Comparison of ENCODE assay signal across 8 cellular contexts in genomic region chr9:77647659-77648457, GRCh38. TPM values are rescaled to one million over a fixed set of nuclear protein-coding genes. Genes with fewer than 3 reads are reported as not detected.
DNase-seq lines count a peak whose midpoint lies in the region; ATAC-seq and TF ChIP-seq lines count a peak whose summit lies in the region.

TSS of gene GNA14 (minus strand) at chr9:77648322. CDS start at chr9:77647793, 529 bp downstream.

- H3K4me3 Mint-ChIP-seq in CD8-positive, alpha-beta memory T cell, result peak within 1 kb of the TSS in 5 of 7 donors; percentile 12 to 65 (median 50)
- H3K4me3 Mint-ChIP-seq in T-helper 17 cell (peak within 1 kb of the TSS; percentile 73), neural progenitor cell (no peak within 1 kb of the TSS)
- no peak within 1 kb of the TSS for H3K4me3 Mint-ChIP-seq in stimulated activated memory B cell treated with anti-CD40 and anti-IgM and Interleukin-4, amounts not matched to agents 10 μg/mL and 1 μg/mL and 100 μg/mL, for 72 hours

- peak within 1 kb of the TSS; percentile 96 for H2AFZ ChIP-seq in neural progenitor cell (replicated peaks)

- H3K27ac ChIP-seq in CD8-positive, alpha-beta memory T cell (ENCODE audit: low read depth, low read length), result no peak within 1 kb of the TSS
- H3K27ac ChIP-seq in neural progenitor cell, result no peak within 1 kb of the TSS

- CTCF ChIA-PET in CD8-positive, alpha-beta memory T cell (lab: Charles Lee), result no interaction called here

- no peaks in the 10 kb centered on the region for H3K79me2 ChIP-seq in neural progenitor cell (ENCODE audit: low read depth)

- no peaks in the 10 kb centered on the region for H3K36me3 ChIP-seq in CD8-positive, alpha-beta memory T cell (ENCODE audit: insufficient read depth, low read length)
- no peaks in the 10 kb centered on the region for H3K36me3 ChIP-seq in neural progenitor cell

- no peaks in the 10 kb centered on the region for H4K20me1 ChIP-seq in neural progenitor cell (ENCODE audit: low read depth)

- no peaks in the 10 kb centered on the region for H3K9me3 ChIP-seq in CD8-positive, alpha-beta memory T cell (ENCODE audit: low read length)
- H3K9me3 ChIP-seq in T-helper 17 cell (ENCODE audit: control insufficient read depth, low read length, poor library complexity, severe bottlenecking), result no peaks in the 10 kb centered on the region
- no peaks in the 10 kb centered on the region for H3K9me3 ChIP-seq in neural progenitor cell (ENCODE audit: low read depth)

- H3K9ac ChIP-seq in neural progenitor cell, result no peak within 1 kb of the TSS

- TF ChIP-seq CTCF in fibroblast of villous mesenchyme (IDR thresholded peaks at IDR 0.05; ENCODE audit: insufficient read depth, low read depth, low read length) (no peak), neural progenitor cell (IDR thresholded peaks at IDR 0.05) (no peak)

- H3K36me3 Mint-ChIP-seq in CD8-positive, alpha-beta memory T cell, result no peaks in the 10 kb centered on the region
- H3K36me3 Mint-ChIP-seq in T-helper 17 cell (ENCODE audit: low read depth) (peaks cover 6% of the 10 kb centered on the region), neural progenitor cell (no peaks in the 10 kb centered on the region)
- H3K36me3 Mint-ChIP-seq in stimulated activated memory B cell treated with anti-CD40 and anti-IgM and Interleukin-4, amounts not matched to agents 10 μg/mL and 1 μg/mL and 100 μg/mL, for 72 hours, result no peaks in the 10 kb centered on the region

- H3K27me3 ChIP-seq in CD8-positive, alpha-beta memory T cell (ENCODE audit: insufficient read depth, low read length, poor library complexity, severe bottlenecking), result no peaks in the 10 kb centered on the region
- peaks cover 55% of the 10 kb centered on the region for H3K27me3 ChIP-seq in neural progenitor cell

- peaks cover 0 to 4% (median 0%) of the 10 kb centered on the region in 5 donors for H3K9me3 Mint-ChIP-seq in CD8-positive, alpha-beta memory T cell
- H3K9me3 Mint-ChIP-seq in neural progenitor cell, result peaks cover 4% of the 10 kb centered on the region
- no peaks in the 10 kb centered on the region for H3K9me3 Mint-ChIP-seq in stimulated activated memory B cell treated with anti-CD40 and anti-IgM and Interleukin-4, amounts not matched to agents 10 μg/mL and 1 μg/mL and 100 μg/mL, for 72 hours

- no peak within 1 kb of the TSS for H3K27ac Mint-ChIP-seq in CD8-positive, alpha-beta memory T cell
- H3K27ac Mint-ChIP-seq in T-helper 17 cell (no peak within 1 kb of the TSS), neural progenitor cell (no peak within 1 kb of the TSS)
- H3K27ac Mint-ChIP-seq in stimulated activated memory B cell treated with anti-CD40 and anti-IgM and Interleukin-4, amounts not matched to agents 10 μg/mL and 1 μg/mL and 100 μg/mL, for 72 hours, result no peak within 1 kb of the TSS

- peaks cover 26 to 52% of the 10 kb centered on the region in 2 donors for H3K27me3 Mint-ChIP-seq in CD8-positive, alpha-beta memory T cell
- H3K27me3 Mint-ChIP-seq in T-helper 17 cell, result peaks cover 71% of the 10 kb centered on the region
- H3K27me3 Mint-ChIP-seq in neural progenitor cell (ENCODE audit: insufficient read depth, low read depth), result peaks cover 3% of the 10 kb centered on the region
- peaks cover 47% of the 10 kb centered on the region for H3K27me3 Mint-ChIP-seq in stimulated activated memory B cell treated with anti-CD40 and anti-IgM and Interleukin-4, amounts not matched to agents 10 μg/mL and 1 μg/mL and 100 μg/mL, for 72 hours

- H3K4me1 Mint-ChIP-seq in CD8-positive, alpha-beta memory T cell, result peaks cover 5 to 17% (median 8%) of the 10 kb centered on the region in 3 donors
- H3K4me1 Mint-ChIP-seq in T-helper 17 cell, result peaks cover 8% of the 10 kb centered on the region
- H3K4me1 Mint-ChIP-seq in neural progenitor cell, result no peaks in the 10 kb centered on the region
- H3K4me1 Mint-ChIP-seq in stimulated activated memory B cell treated with anti-CD40 and anti-IgM and Interleukin-4, amounts not matched to agents 10 μg/mL and 1 μg/mL and 100 μg/mL, for 72 hours, result no peaks in the 10 kb centered on the region

- H3K4me1 ChIP-seq in CD8-positive, alpha-beta memory T cell (ENCODE audit: insufficient read depth, low read length), result no peaks in the 10 kb centered on the region
- H3K4me1 ChIP-seq in neural progenitor cell, result no peaks in the 10 kb centered on the region

- ATAC-seq in T-helper 17 cell (no peak), HG02884 (IDR thresholded peaks at IDR 0.05; ENCODE audit: unreplicated experiment) (no peak)
- ATAC-seq in stimulated activated memory B cell treated with anti-CD40 and anti-IgM and Interleukin-4, amounts not matched to agents 10 μg/mL and 1 μg/mL and 100 μg/mL, for 72 hours, result no peak

- POLR2A ChIA-PET in CD8-positive, alpha-beta memory T cell (lab: Charles Lee), result no interaction called here

- no peaks in the 10 kb centered on the region for H3F3A ChIP-seq in neural progenitor cell (ENCODE audit: low read depth)

- no peak for DNase-seq in CD8-positive, alpha-beta memory T cell
- DNase-seq in T-helper 17 cell (no peak), fibroblast of villous mesenchyme (ENCODE audit: low read depth) (no peak), neural progenitor cell (ENCODE audit: low spot score) (peak; percentile 72), amniotic stem cell (lab: John Stamatoyannopoulos, UW) (no peak), NCI-H345 treated with DMSO at 0.1 percent for 48 hours (lab: John Stamatoyannopoulos, UW; ENCODE audit: unreplicated experiment) (no peak)

- peak within 1 kb of the TSS; percentile 69 for H3K4me2 ChIP-seq in neural progenitor cell

- H3K4me3 ChIP-seq in CD8-positive, alpha-beta memory T cell (ENCODE audit: low read length), result no peak within 1 kb of the TSS
- peak within 1 kb of the TSS; percentile 46 for H3K4me3 ChIP-seq in fibroblast of villous mesenchyme (ENCODE audit: low read depth, low read length)
- H3K4me3 ChIP-seq in neural progenitor cell, result peak within 1 kb of the TSS; percentile 45

RNA-seq across cellular contexts. Expression of gene GNA14, which starts in this region (rescaled TPM):
- total RNA-seq in CD8-positive, alpha-beta memory T cell, result not detected
- polyA plus RNA-seq in CD8-positive, alpha-beta memory T cell, result not detected
- not detected for total RNA-seq in T-helper 17 cell
- 1.3 and 6.5 TPM in 2 replicates for total RNA-seq in fibroblast of villous mesenchyme
- total RNA-seq in neural progenitor cell (ENCODE audit: low replicate concordance), result 0.15 TPM in 1 of 2 replicates, not detected in the other

Comparison
In these comparisons a context has a peak if more than half of its experiments do, and no peak if none do; other contexts are left out.
1. Peak in DNase-seq, H3K4me3 ChIP-seq and H3K4me2 ChIP-seq in neural progenitor cell; RNA of the gene not detected or under 1 TPM.
2. H3K4me3 Mint-ChIP-seq: peak in CD8-positive, alpha-beta memory T cell (5 of 7) and T-helper 17 cell (single experiment); none in neural progenitor cell (single experiment) and stimulated activated memory B cell treated with anti-CD40 and anti-IgM and Interleukin-4, amounts not matched to agents 10 μg/mL and 1 μg/mL and 100 μg/mL, for 72 hours (single experiment).